1 cellular context compared by ENCODE assay signal in genomic region chr19:40091205-40092129, GRCh38.
TF ChIP-seq lines count a peak whose summit lies in the region.

No MANE protein-coding gene starts in this region.

TF ChIP-seq in SK-N-SH, 30 proteins besides CTCF, POLR2A, EP300 and RAD21 (continued from another document):
- no peak for TF ChIP-seq USF1 (IDR thresholded peaks at IDR 0.05; ENCODE audit: borderline replicate concordance, low read depth)
- TF ChIP-seq JUND (IDR thresholded peaks at IDR 0.05), result no peak
- TF ChIP-seq RXRA (IDR thresholded peaks at IDR 0.05; ENCODE audit: borderline replicate concordance, low read depth), result no peak
- TF ChIP-seq SMC3 (IDR thresholded peaks at IDR 0.05; ENCODE audit: low read depth, low read length), result no peak
- no peak for TF ChIP-seq POLR2AphosphoS5 (IDR thresholded peaks at IDR 0.05; ENCODE audit: low read depth, low read length)
- TF ChIP-seq RFX5 (IDR thresholded peaks at IDR 0.05; ENCODE audit: low read length), result no peak
- no peak for TF ChIP-seq RCOR1 (IDR thresholded peaks at IDR 0.05; ENCODE audit: low read length)
- TF ChIP-seq YY1 (IDR thresholded peaks at IDR 0.05; ENCODE audit: low read depth), result no peak
- TF ChIP-seq ELF1 (IDR thresholded peaks at IDR 0.05), result no peak
- no peak for TF ChIP-seq MEF2A (IDR thresholded peaks at IDR 0.05; ENCODE audit: borderline replicate concordance, low read depth)
